In genomic region chr20:18314786-18315406, GRCh38 we compare ENCODE assay signal across 15 cellular contexts. TPM values are rescaled to one million over a fixed set of nuclear protein-coding genes. Genes with fewer than 3 reads are reported as not detected.
DNase-seq lines count a peak whose midpoint lies in the region; ATAC-seq and TF ChIP-seq lines count a peak whose summit lies in the region.
"Had no signal": no experiment of that assay in that cellular context is flagged by ENCODE, and none has a peak within 500 bp of the region (broad histone marks: within the 10 kb centered on the region; RNA-seq: fewer than 3 reads in every experiment).

No MANE protein-coding gene starts in this region.

- H3K27me3 ChIP-seq in MG63 (no peaks in the 10 kb centered on the region), lower lobe of right lung (ENCODE audit: low read depth) (no peaks in the 10 kb centered on the region), HAP-1 (ENCODE audit: low read depth) (no peaks in the 10 kb centered on the region)

- DNase-seq in AG09319 (ENCODE audit: extremely low read depth, low read depth) (peak; percentile 1), MG63 (peak; percentile 57), cardiac fibroblast (ENCODE audit: low read depth in 2 of 2) (peak; percentile 8 to 77), lower lobe of right lung (no peak), HAP-1 (ENCODE audit: low spot score in 2 of 2) (no peak), SIG-M5 treated with dmso at 0.1 percent for 504 hours (lab: John Stamatoyannopoulos, UW; ENCODE audit: unreplicated experiment) (no peak), NCI-H1694 (lab: John Stamatoyannopoulos, UW) (no peak)
- DNase-seq: activated naive CD8-positive, alpha-beta T cell treated with anti-CD3 and anti-CD28 coated beads, Interleukin-2, amount 10 ng/mL, durations not matched to agents 7 days and 5 days; CD4-positive, alpha-beta T cell; effector CD4-positive, alpha-beta T cell; mucosa of descending colon; NCI-H510A treated with DMSO at 0.1 percent for 48 hours; stimulated activated CD4-positive, alpha-beta T cell treated with anti-CD3 and anti-CD28 coated beads, Interleukin-2, amount 100 ng/mL, for 48 hours; stimulated activated naive CD4-positive, alpha-beta T cell treated with Interleukin-2 at 50 U/mL for 16 hours had no signal

- H3K4me3 ChIP-seq in MG63 (no peak overlapping the region), cardiac fibroblast (replicated peaks in 1 of 2; ENCODE audit: low read depth in 2 of 2, low read length in 2 of 2) (no peak overlapping the region), lower lobe of right lung (no peak overlapping the region), HAP-1 (no peak overlapping the region)
- H3K4me3 ChIP-seq: mucosa of descending colon had no signal

- TF ChIP-seq CTCF in AG09319 (IDR thresholded peaks at IDR 0.05; ENCODE audit: low read depth, low read length) (no peak), cardiac fibroblast (IDR thresholded peaks at IDR 0.05; ENCODE audit: low read depth, low read length) (no peak), lower lobe of right lung (IDR thresholded peaks at IDR 0.05) (no peak)

- ATAC-seq in lower lobe of right lung = peak; percentile 24 to 66
- no peak for ATAC-seq in activated CD4-positive, CD25-positive, alpha-beta regulatory T cell treated with anti-CD3 and anti-CD28 coated beads, Interleukin-2, amount 50 U/mL, for 24 hours
- ATAC-seq: mucosa of descending colon had no signal

- H3K9me3 ChIP-seq in MG63 (no peaks in the 10 kb centered on the region), lower lobe of right lung (no peaks in the 10 kb centered on the region), HAP-1 (no peaks in the 10 kb centered on the region)
- H3K9me3 ChIP-seq: mucosa of descending colon had no signal

- H3K36me3 ChIP-seq in MG63 (peaks cover 5% of the 10 kb centered on the region), lower lobe of right lung (peaks cover 24% of the 10 kb centered on the region), HAP-1 (replicated peaks) (peaks cover 10% of the 10 kb centered on the region)

- intact Hi-C loops in lower lobe of right lung (cut with DNase I) = no loop called here

- in situ Hi-C loops in HAP-1 (cut with MboI; ENCODE audit: low sequenced_read_pairs) = no loop called here

- no peaks in the 10 kb centered on the region for H3K4me1 ChIP-seq in lower lobe of right lung
- H3K4me1 ChIP-seq in HAP-1 = no peaks in the 10 kb centered on the region

- H3K27ac ChIP-seq in lower lobe of right lung = no peak overlapping the region

RNA-seq across cellular contexts. Expression of gene ZNF133, which starts 26.6 kb away (rescaled TPM):
- 3.7 and 5.4 TPM in 2 replicates for total RNA-seq in MG63 (2014; rRNA removed; shearing (Covaris generic); ENCODE audit: low replicate concordance)
- 12.4 TPM for total RNA-seq in lower lobe of right lung

Comparison
In these comparisons a context has a peak if more than half of its experiments do, and no peak if none do; other contexts are left out.
1. DNase-seq: peak in AG09319 (single experiment), MG63 (single experiment) and cardiac fibroblast (2 of 2); none in lower lobe of right lung (single experiment), HAP-1 (0 of 2), SIG-M5 treated with dmso at 0.1 percent for 504 hours (single experiment) and NCI-H1694 (single experiment).
2. ATAC-seq: peak in lower lobe of right lung (2 of 2); none in activated CD4-positive, CD25-positive, alpha-beta regulatory T cell treated with anti-CD3 and anti-CD28 coated beads, Interleukin-2, amount 50 U/mL, for 24 hours (0 of 2).